17 cellular contexts compared by ENCODE assay signal in the genomic region with DNA sequence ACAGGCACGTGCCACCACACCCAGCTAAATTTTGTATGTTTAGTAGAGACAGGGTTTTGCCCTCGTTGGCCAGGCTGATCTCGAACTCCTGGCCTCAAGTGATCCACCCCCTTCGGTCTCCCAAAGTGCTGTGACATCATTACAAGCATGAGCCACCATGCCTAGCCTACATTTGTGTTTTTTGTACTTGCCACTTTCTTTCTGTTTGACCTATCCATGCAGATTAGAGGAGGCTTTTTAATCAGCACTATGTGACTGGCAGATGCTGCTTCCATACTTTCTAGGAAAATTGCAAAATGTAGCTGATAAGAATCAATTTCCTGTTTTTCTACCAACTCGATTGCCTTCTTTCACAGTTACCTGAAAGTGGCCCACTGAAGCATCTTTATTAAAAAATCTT. TPM values are rescaled to one million over a fixed set of nuclear protein-coding genes. Genes with fewer than 3 reads are reported as not detected.
DNase-seq lines count a peak whose midpoint lies in the region; ATAC-seq and TF ChIP-seq lines count a peak whose summit lies in the region.
"Had no signal": no experiment of that assay in that cellular context is flagged by ENCODE, and none has a peak within 500 bp of the region (broad histone marks: within the 10 kb centered on the region; RNA-seq: fewer than 3 reads in every experiment).

No MANE protein-coding gene starts in this region.

- H3K4me1 ChIP-seq in HEK293 (ENCODE audit: control insufficient read depth, insufficient read depth, low read length) = no peaks in the 10 kb centered on the region
- peaks cover 48 to 55% of the 10 kb centered on the region in 2 experiments for H3K4me1 ChIP-seq in neutrophil (ENCODE audit: control insufficient read depth in 1 of 2, insufficient read depth in 1 of 2, low read depth in 1 of 2, low read length in 1 of 2)
- H3K4me1 ChIP-seq in uterus = peaks cover 5 to 6% of the 10 kb centered on the region in 2 donors

- no peak overlapping the region for H3K4me3 ChIP-seq in HEK293 (ENCODE audit: low read depth, low read length)
- peak overlapping the region in 1 of 2 experiments; percentile 51 for H3K4me3 ChIP-seq in neutrophil (ENCODE audit: low read depth in 1 of 2, low read length in 1 of 2)
- H3K4me3 ChIP-seq in uterus = no peak overlapping the region
- H3K4me3 ChIP-seq: coronary artery, hepatocyte had no signal

- peak overlapping the region; percentile 71 for H3K27ac Mint-ChIP-seq in T-helper 2 cell treated with Interferon-gamma antibody and Interleukin-4, amounts not matched to agents 5 μg/mL and 100 μg/mL, for 36 hours
- H3K27ac Mint-ChIP-seq: mesothelial cell of epicardium had no signal

- DNase-seq in SIG-M5 treated with dmso at 0.1 percent for 504 hours (lab: John Stamatoyannopoulos, UW; ENCODE audit: unreplicated experiment) = peak; percentile 11
- DNase-seq in SIG-M5 (lab: John Stamatoyannopoulos, UW) = no peak
- no peak for DNase-seq in T-helper 2 cell treated with Interferon-gamma antibody and Interleukin-4, amounts not matched to agents 5 μg/mL and 100 μg/mL, for 36 hours (ENCODE audit: low spot score)
- DNase-seq in uterus = no peak
- DNase-seq: 8988T; CD4-positive, alpha-beta memory T cell; H9; NCI-H1105; stimulated activated CD4-positive, alpha-beta T cell treated with anti-CD3 and anti-CD28 coated beads, Interleukin-4, amount 100 ng/mL, for 4 hours had no signal

- H3K27me3 ChIP-seq in neutrophil (no peaks in the 10 kb centered on the region), uterus (no peaks in the 10 kb centered on the region)
- H3K27me3 ChIP-seq: hepatocyte had no signal

- no peaks in the 10 kb centered on the region for H3K9me3 Mint-ChIP-seq in T-helper 2 cell treated with Interferon-gamma antibody and Interleukin-4, amounts not matched to agents 5 μg/mL and 100 μg/mL, for 36 hours
- H3K9me3 Mint-ChIP-seq: activated T-helper 2 cell treated with anti-CD3 and anti-CD28 coated beads, Interferon-gamma antibody, Interleukin-2, Interleukin-4, amounts not matched to agents 10 μg/mL and 5 μg/mL and 100 μg/mL, durations not matched to agents 14 hours and 24 hours and 36 hours; H9; mesothelial cell of epicardium had no signal

- no peak for ATAC-seq in GM21360 (IDR thresholded peaks at IDR 0.05; ENCODE audit: unreplicated experiment)
- no peak for ATAC-seq in HG02610 (IDR thresholded peaks at IDR 0.05; ENCODE audit: unreplicated experiment)

- CTCF ChIA-PET in HEK293 (lab: Yijun Ruan, JAX) = interaction anchor here (1.0 kb wide), 1 partner anchor 32 kb away, joined by 3 read pairs; no protein-coding TSS in a partner anchor

- H3K9me3 ChIP-seq in HEK293 (ENCODE audit: control insufficient read depth, insufficient read depth, low read depth, low read length) = no peaks in the 10 kb centered on the region
- H3K9me3 ChIP-seq in neutrophil = no peaks in the 10 kb centered on the region
- no peaks in the 10 kb centered on the region for H3K9me3 ChIP-seq in uterus

- H3K36me3 ChIP-seq in HEK293 (ENCODE audit: control insufficient read depth in 2 of 2, insufficient read depth in 1 of 2, low read length in 2 of 2) (peaks cover 0 to 17% of the 10 kb centered on the region in 2 experiments; a peak in 1 of 3 replicates), neutrophil (no peaks in the 10 kb centered on the region), uterus (no peaks in the 10 kb centered on the region)

- no peak for TF ChIP-seq POLR2A in uterus (IDR thresholded peaks at IDR 0.05)

- intact Hi-C loops in uterus (cut with DNase I; ENCODE audit: low total_unique reads) = no loop called here

- POLR2A ChIA-PET in HEK293 (lab: Yijun Ruan, JAX) = no interaction called here

- H3K27me3 Mint-ChIP-seq in T-helper 2 cell treated with Interferon-gamma antibody and Interleukin-4, amounts not matched to agents 5 μg/mL and 100 μg/mL, for 36 hours (ENCODE audit: low read depth) = peaks cover 3% of the 10 kb centered on the region

- H3K4me3 Mint-ChIP-seq in T-helper 2 cell treated with Interferon-gamma antibody and Interleukin-4, amounts not matched to agents 5 μg/mL and 100 μg/mL, for 36 hours = peak overlapping the region; percentile 80
- H3K4me3 Mint-ChIP-seq: H9, mesothelial cell of epicardium had no signal

- H3K27ac ChIP-seq in HEK293 (ENCODE audit: extremely low read depth, low read depth, low read length) (no peak overlapping the region), neutrophil (peak overlapping the region; percentile 83), uterus (no peak overlapping the region)
- H3K27ac ChIP-seq: coronary artery had no signal

- no peaks in the 10 kb centered on the region for H3K36me3 Mint-ChIP-seq in T-helper 2 cell treated with Interferon-gamma antibody and Interleukin-4, amounts not matched to agents 5 μg/mL and 100 μg/mL, for 36 hours (ENCODE audit: low read depth)

- peaks cover 40% of the 10 kb centered on the region for H3K4me1 Mint-ChIP-seq in T-helper 2 cell treated with Interferon-gamma antibody and Interleukin-4, amounts not matched to agents 5 μg/mL and 100 μg/mL, for 36 hours (ENCODE audit: low read depth)

- no peak for TF ChIP-seq CTCF in HEK293 (tag by site-specific recombination; IDR thresholded peaks at IDR 0.05)
- no peak for TF ChIP-seq CTCF in neutrophil (IDR thresholded peaks at IDR 0.05)
- TF ChIP-seq CTCF in uterus (IDR thresholded peaks at IDR 0.05) = no peak

TF ChIP-seq in HEK293, 187 proteins besides CTCF, POLR2A, EP300 and RAD21:
- TF ChIP-seq HOXD13 (CRISPR knock-in tag; IDR thresholded peaks at IDR 0.05; ENCODE audit: borderline replicate concordance) = no peak
- TF ChIP-seq ZBTB26 (tag by site-specific recombination; optimal IDR thresholded peaks at IDR 0.05) = no peak
- TF ChIP-seq MEIS1 (CRISPR knock-in tag; IDR thresholded peaks at IDR 0.05; ENCODE audit: borderline replicate concordance) = no peak
- TF ChIP-seq ZNF426 (tag by site-specific recombination; IDR thresholded peaks at IDR 0.05) = no peak
- TF ChIP-seq MZF1 (tag by site-specific recombination; IDR thresholded peaks at IDR 0.05; ENCODE audit: borderline replicate concordance) = no peak
- TF ChIP-seq GLI4 (tag by site-specific recombination; IDR thresholded peaks at IDR 0.05) = no peak
- 0 out of 2 replicates have a peak, but pooled peaks have one; percentile 25 for TF ChIP-seq BCL6B (tag by site-specific recombination; IDR thresholded peaks at IDR 0.05)
- TF ChIP-seq, protein P1, sequence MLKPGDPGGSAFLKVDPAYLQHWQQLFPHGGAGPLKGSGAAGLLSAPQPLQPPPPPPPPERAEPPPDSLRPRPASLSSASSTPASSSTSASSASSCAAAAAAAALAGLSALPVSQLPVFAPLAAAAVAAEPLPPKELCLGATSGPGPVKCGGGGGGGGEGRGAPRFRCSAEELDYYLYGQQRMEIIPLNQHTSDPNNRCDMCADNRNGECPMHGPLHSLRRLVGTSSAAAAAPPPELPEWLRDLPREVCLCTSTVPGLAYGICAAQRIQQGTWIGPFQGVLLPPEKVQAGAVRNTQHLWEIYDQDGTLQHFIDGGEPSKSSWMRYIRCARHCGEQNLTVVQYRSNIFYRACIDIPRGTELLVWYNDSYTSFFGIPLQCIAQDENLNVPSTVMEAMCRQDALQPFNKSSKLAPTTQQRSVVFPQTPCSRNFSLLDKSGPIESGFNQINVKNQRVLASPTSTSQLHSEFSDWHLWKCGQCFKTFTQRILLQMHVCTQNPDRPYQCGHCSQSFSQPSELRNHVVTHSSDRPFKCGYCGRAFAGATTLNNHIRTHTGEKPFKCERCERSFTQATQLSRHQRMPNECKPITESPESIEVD (tag by site-specific recombination; IDR thresholded peaks at IDR 0.05) = no peak

RNA-seq across cellular contexts. Expression of gene B9D1, which starts 57.3 kb away (rescaled TPM):
- total RNA-seq in uterus = 100 to 1,000 TPM in 1 of 4 donors, 10 to 100 TPM in 2, 1 to 10 TPM in 1; 3.8 to 105 (median 25.6) TPM
